Comparison of ENCODE assay signal across 1 cellular context in the genomic region with DNA sequence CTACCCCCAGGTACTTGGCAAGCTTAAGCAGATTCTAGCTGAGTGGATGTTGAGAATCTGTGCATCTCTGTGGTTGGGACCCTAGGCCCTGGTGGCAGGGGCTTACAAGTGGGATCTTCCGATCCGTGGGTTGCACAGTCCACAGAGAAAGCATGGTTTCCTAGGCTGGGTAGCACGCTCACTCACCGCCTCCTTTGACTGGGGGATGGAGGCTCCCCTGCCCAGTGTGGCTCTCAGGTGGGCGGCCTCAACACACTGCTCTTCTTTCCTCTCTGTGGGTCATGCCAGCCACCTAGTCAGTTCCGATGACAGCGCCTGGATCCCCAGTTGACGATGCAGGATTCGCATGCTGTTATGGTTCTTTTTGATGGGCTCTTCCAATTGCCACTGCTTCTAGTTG.
TF ChIP-seq lines count a peak whose summit lies in the region.

No MANE protein-coding gene starts in this region.

TF ChIP-seq in IMR-90, 13 proteins besides CTCF, POLR2A, EP300 and RAD21 (continued from another document):
- TF ChIP-seq, protein P1, sequence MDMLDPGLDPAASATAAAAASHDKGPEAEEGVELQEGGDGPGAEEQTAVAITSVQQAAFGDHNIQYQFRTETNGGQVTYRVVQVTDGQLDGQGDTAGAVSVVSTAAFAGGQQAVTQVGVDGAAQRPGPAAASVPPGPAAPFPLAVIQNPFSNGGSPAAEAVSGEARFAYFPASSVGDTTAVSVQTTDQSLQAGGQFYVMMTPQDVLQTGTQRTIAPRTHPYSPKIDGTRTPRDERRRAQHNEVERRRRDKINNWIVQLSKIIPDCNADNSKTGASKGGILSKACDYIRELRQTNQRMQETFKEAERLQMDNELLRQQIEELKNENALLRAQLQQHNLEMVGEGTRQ (IDR thresholded peaks at IDR 0.05; ENCODE audit: low read depth, low read length): no peak
- TF ChIP-seq, protein P2, sequence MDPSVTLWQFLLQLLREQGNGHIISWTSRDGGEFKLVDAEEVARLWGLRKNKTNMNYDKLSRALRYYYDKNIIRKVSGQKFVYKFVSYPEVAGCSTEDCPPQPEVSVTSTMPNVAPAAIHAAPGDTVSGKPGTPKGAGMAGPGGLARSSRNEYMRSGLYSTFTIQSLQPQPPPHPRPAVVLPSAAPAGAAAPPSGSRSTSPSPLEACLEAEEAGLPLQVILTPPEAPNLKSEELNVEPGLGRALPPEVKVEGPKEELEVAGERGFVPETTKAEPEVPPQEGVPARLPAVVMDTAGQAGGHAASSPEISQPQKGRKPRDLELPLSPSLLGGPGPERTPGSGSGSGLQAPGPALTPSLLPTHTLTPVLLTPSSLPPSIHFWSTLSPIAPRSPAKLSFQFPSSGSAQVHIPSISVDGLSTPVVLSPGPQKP (IDR thresholded peaks at IDR 0.05; ENCODE audit: borderline replicate concordance, low read depth, low read length): no peak
- TF ChIP-seq MXI1 (IDR thresholded peaks at IDR 0.05; ENCODE audit: borderline replicate concordance, low read depth, low read length): no peak
- TF ChIP-seq CEBPB (IDR thresholded peaks at IDR 0.05; ENCODE audit: low read depth, low read length): no peak
- no peak for TF ChIP-seq FOS (IDR thresholded peaks at IDR 0.05; ENCODE audit: low read depth, low read length)
- TF ChIP-seq NFE2L2 (IDR thresholded peaks at IDR 0.05; ENCODE audit: low read depth, low read length): no peak
- no peak for TF ChIP-seq CHD1 (IDR thresholded peaks at IDR 0.05; ENCODE audit: low read depth, low read length)
